Comparison of ENCODE assay signal across 8 cellular contexts in the genomic region with DNA sequence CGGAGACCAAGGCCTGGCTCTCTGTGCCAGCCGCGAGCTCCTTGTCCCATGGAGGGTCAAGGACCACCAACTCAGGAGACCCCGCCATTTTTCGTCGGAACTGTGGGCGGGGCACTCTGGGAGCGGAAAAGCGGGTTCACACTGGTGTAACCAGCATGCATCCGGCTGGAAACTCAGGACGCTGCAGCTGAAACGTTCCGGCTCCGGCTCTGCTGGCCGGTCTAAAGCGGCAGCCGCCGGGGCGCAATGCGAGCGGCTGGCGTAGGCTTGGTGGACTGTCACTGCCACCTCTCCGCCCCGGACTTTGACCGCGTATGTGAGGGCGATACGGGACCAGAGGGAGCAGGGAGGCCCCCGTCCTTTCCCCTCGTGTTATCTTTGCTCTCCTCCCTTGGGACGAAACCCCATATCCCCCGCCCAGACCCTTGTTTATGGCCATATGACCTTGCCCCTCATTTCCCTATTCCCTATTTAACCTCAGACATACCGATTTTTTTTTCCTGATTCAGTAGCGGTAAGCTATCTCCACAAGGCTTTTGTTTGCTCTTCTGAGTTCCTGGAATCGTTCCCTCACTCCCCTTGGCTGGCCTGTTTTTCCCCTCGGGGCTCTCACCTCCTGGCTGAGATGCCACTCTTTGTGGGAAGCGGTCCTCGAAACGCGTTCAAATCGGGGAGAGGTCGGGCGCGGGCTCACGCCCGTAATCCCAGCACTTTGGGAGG. TPM values are rescaled to one million over a fixed set of nuclear protein-coding genes. Genes with fewer than 3 reads are reported as not detected.
DNase-seq lines count a peak whose midpoint lies in the region; ATAC-seq, FAIRE-seq and TF ChIP-seq lines count a peak whose summit lies in the region.

Gene NSL1 (minus strand): TSS at position 102 of the 720 bp plus-strand sequence. CDS start 14 bp downstream, at position 88.
Gene TATDN3 (plus strand): TSS at position 219 of the 720 bp plus-strand sequence. CDS start 28 bp downstream, at position 247.

- peaks cover 5% of the 10 kb centered on the region for H3K79me2 ChIP-seq in mesendoderm (ENCODE audit: control insufficient read depth, insufficient read depth, low read length)

- H3K4me1 Mint-ChIP-seq in Caco-2 (ENCODE audit: low read depth, unreplicated experiment): peaks cover 25% of the 10 kb centered on the region
- peaks cover 41% of the 10 kb centered on the region for H3K4me1 Mint-ChIP-seq in activated CD8-positive, alpha-beta memory T cell treated with anti-CD3 and anti-CD28 coated beads, Interleukin-2, amount 10 ng/mL, durations not matched to agents 7 days and 5 days

- peak within 1 kb of the TSS; percentile 96 for H3K56ac ChIP-seq in mesendoderm (ENCODE audit: low read length)

- H3K9me3 ChIP-seq in Caco-2 (no peaks in the 10 kb centered on the region), endocrine pancreas (ENCODE audit: control insufficient read depth, low read length) (no peaks in the 10 kb centered on the region)

- H2AK5ac ChIP-seq in mesendoderm (ENCODE audit: low read length): no peak within 1 kb of the TSS

- intact Hi-C loops in Caco-2 (cut with micrococcal nuclease; ENCODE audit: unreplicated experiment): loop anchor here (1.0 to 5.0 kb wide), 4 partner anchors 23 to 203 kb away; partner anchors contain the start of genes ATF3 and FLVCR1

- peaks cover 9% of the 10 kb centered on the region for H3K9me3 Mint-ChIP-seq in Caco-2 (ENCODE audit: unreplicated experiment)
- H3K9me3 Mint-ChIP-seq in activated CD8-positive, alpha-beta memory T cell treated with anti-CD3 and anti-CD28 coated beads, Interleukin-2, amount 10 ng/mL, durations not matched to agents 7 days and 5 days (ENCODE audit: low read depth): no peaks in the 10 kb centered on the region

- H3K4ac ChIP-seq in mesendoderm (ENCODE audit: low read depth, low read length): peak within 1 kb of the TSS; percentile 71

- no peak within 1 kb of the TSS for H2BK120ac ChIP-seq in mesendoderm (ENCODE audit: low read depth, low read length)

- peaks cover 22% of the 10 kb centered on the region for H3K36me3 Mint-ChIP-seq in Caco-2 (ENCODE audit: insufficient read depth, unreplicated experiment)
- peaks cover 20% of the 10 kb centered on the region for H3K36me3 Mint-ChIP-seq in activated CD8-positive, alpha-beta memory T cell treated with anti-CD3 and anti-CD28 coated beads, Interleukin-2, amount 10 ng/mL, durations not matched to agents 7 days and 5 days

- ATAC-seq in GM21381 (IDR thresholded peaks at IDR 0.05; ENCODE audit: unreplicated experiment): peak; percentile 67
- ATAC-seq in activated CD8-positive, alpha-beta memory T cell treated with anti-CD3 and anti-CD28 coated beads, Interleukin-2, amount 10 ng/mL, durations not matched to agents 7 days and 5 days: peak; percentile 91

- H3K4me2 ChIP-seq in mesendoderm (ENCODE audit: low read length): peak within 1 kb of the TSS; percentile 74

- peak; percentile 73 for FAIRE-seq in HTR-8/SVneo (lab: Jason Lieb, UNC)

- H3K18ac ChIP-seq in mesendoderm (ENCODE audit: low read length): peak within 1 kb of the TSS; percentile 15

- peak within 1 kb of the TSS; percentile 94 for H3K4me3 Mint-ChIP-seq in Caco-2 (ENCODE audit: unreplicated experiment)
- peak within 1 kb of the TSS; percentile 92 for H3K4me3 Mint-ChIP-seq in activated CD8-positive, alpha-beta memory T cell treated with anti-CD3 and anti-CD28 coated beads, Interleukin-2, amount 10 ng/mL, durations not matched to agents 7 days and 5 days

- CTCF ChIA-PET in Caco-2 (lab: Charles Lee): interaction anchor here (0.6 to 1.4 kb wide), 7 partner anchors 42 to 161 kb away, joined by 3 to 8 read pairs (median 3); partner anchors contain the start of genes BATF3 and FLVCR1
- CTCF ChIA-PET in activated CD8-positive, alpha-beta memory T cell treated with anti-CD3 and anti-CD28 coated beads, Interleukin-2, amount 10 ng/mL, durations not matched to agents 7 days and 5 days (lab: Charles Lee): interaction anchor here (0.6 to 5.2 kb wide), 17 partner anchors 10 to 336 kb away, joined by 3 to 36 read pairs (median 4); no protein-coding TSS in a partner anchor

- no peak within 1 kb of the TSS for H2BK15ac ChIP-seq in mesendoderm (replicated peaks; ENCODE audit: low read depth)

- H3K27ac Mint-ChIP-seq in Caco-2 (ENCODE audit: unreplicated experiment): peak within 1 kb of the TSS; percentile 97
- H3K27ac Mint-ChIP-seq in activated CD8-positive, alpha-beta memory T cell treated with anti-CD3 and anti-CD28 coated beads, Interleukin-2, amount 10 ng/mL, durations not matched to agents 7 days and 5 days: peak within 1 kb of the TSS; percentile 95

- H3K4me3 ChIP-seq in Caco-2 (ENCODE audit: low read depth, low read length) (peak within 1 kb of the TSS; percentile 88), endocrine pancreas (ENCODE audit: control insufficient read depth, insufficient read depth, low read length) (peak within 1 kb of the TSS; percentile 99), mesendoderm (ENCODE audit: low read length) (peak within 1 kb of the TSS; percentile 97)

- peak within 1 kb of the TSS; percentile 54 for H2BK5ac ChIP-seq in mesendoderm (ENCODE audit: low read length)

- H4K5ac ChIP-seq in mesendoderm (ENCODE audit: low read length): no peak within 1 kb of the TSS

- DNase-seq in Caco-2 (peak; percentile 97 to 99), HTR-8/SVneo (ENCODE audit: insufficient read length, low spot score) (peak; percentile 84), NOMO-1 treated with DMSO at 0.1 percent for 48 hours (lab: John Stamatoyannopoulos, UW; ENCODE audit: unreplicated experiment) (peak; percentile 77), mesendoderm (peak; percentile 96)
- peak; percentile 94 for DNase-seq in activated CD8-positive, alpha-beta memory T cell treated with anti-CD3 and anti-CD28 coated beads, Interleukin-2, amount 10 ng/mL, durations not matched to agents 7 days and 5 days
- DNase-seq in stimulated activated CD8-positive, alpha-beta memory T cell treated with anti-CD3 and anti-CD28 coated beads, Interleukin-12 subunit alpha, Interleukin-12 subunit beta, amount 100 ng/mL, for 4 hours (ENCODE audit: low read depth): peak; percentile 90

- H3K4me1 ChIP-seq in Caco-2 (peaks cover 16% of the 10 kb centered on the region), endocrine pancreas (ENCODE audit: control insufficient read depth, insufficient read depth, low read length) (peaks cover 8% of the 10 kb centered on the region), mesendoderm (ENCODE audit: control insufficient read depth, low read depth, low read length) (no peaks in the 10 kb centered on the region)

- no peaks in the 10 kb centered on the region for H3K27me3 Mint-ChIP-seq in Caco-2 (ENCODE audit: insufficient read depth, unreplicated experiment)
- no peaks in the 10 kb centered on the region for H3K27me3 Mint-ChIP-seq in activated CD8-positive, alpha-beta memory T cell treated with anti-CD3 and anti-CD28 coated beads, Interleukin-2, amount 10 ng/mL, durations not matched to agents 7 days and 5 days

- H3K27ac ChIP-seq in mesendoderm (ENCODE audit: low read depth, low read length): peak within 1 kb of the TSS; percentile 49

- H4K8ac ChIP-seq in mesendoderm (ENCODE audit: low read depth, low read length): no peak within 1 kb of the TSS

- no peak within 1 kb of the TSS for H3K23ac ChIP-seq in mesendoderm (ENCODE audit: low read length)

- TF ChIP-seq CTCF in Caco-2 (IDR thresholded peaks at IDR 0.05; ENCODE audit: insufficient read depth in 1 of 2, low read depth in 1 of 2, low read length in 1 of 2, severe bottlenecking in 1 of 2, unreplicated experiment in 1 of 2): no peak

- H3K27me3 ChIP-seq in Caco-2 (replicated peaks; ENCODE audit: control insufficient read depth, insufficient read depth, low read length) (no peaks in the 10 kb centered on the region), endocrine pancreas (ENCODE audit: control insufficient read depth, insufficient read depth, low read length) (no peaks in the 10 kb centered on the region), mesendoderm (ENCODE audit: insufficient read depth, low read length, poor library complexity) (no peaks in the 10 kb centered on the region)

- peak within 1 kb of the TSS; percentile 100 for H3K9ac ChIP-seq in endocrine pancreas (ENCODE audit: control insufficient read depth, insufficient read depth, low read length)
- peak within 1 kb of the TSS; percentile 90 for H3K9ac ChIP-seq in mesendoderm (ENCODE audit: low read length)

- TSS peak; percentile 85 for BruUV-seq in Caco-2 (replicated peaks; lab: Mats Ljungman, UMichigan)

- H3K79me1 ChIP-seq in mesendoderm (ENCODE audit: low read length): no peaks in the 10 kb centered on the region

- H3K36me3 ChIP-seq in Caco-2 (ENCODE audit: control insufficient read depth, insufficient read depth, low read length) (no peaks in the 10 kb centered on the region; the same call in 1 of the 2 replicates), endocrine pancreas (ENCODE audit: control insufficient read depth, insufficient read depth, low read length) (peaks cover 3% of the 10 kb centered on the region), mesendoderm (ENCODE audit: control insufficient read depth, insufficient read depth, low read length) (no peaks in the 10 kb centered on the region)

- WGBS in mesendoderm (ENCODE audit: extremely low coverage, insufficient coverage, low lambda C conversion rate): no CpG with 5 or more reads among the region's 46 CpGs

- POLR2A ChIA-PET in Caco-2 (lab: Charles Lee): interaction anchor here (0.7 to 2.3 kb wide), 4 partner anchors 36 to 182 kb away, joined by 3 to 16 read pairs (median 6); partner anchors contain the start of gene FLVCR1

RNA-seq across cellular contexts. Expression of gene NSL1, which starts in this region (rescaled TPM):
- total RNA-seq in Caco-2 (2022): 35.9 and 45.6 TPM in 2 replicates
- 10 to 100 TPM; 39.7 to 48.5 TPM for total RNA-seq in activated CD8-positive, alpha-beta memory T cell treated with anti-CD3 and anti-CD28 coated beads, Interleukin-2, amount 10 ng/mL, durations not matched to agents 7 days and 5 days
- 34.4 TPM for polyA plus RNA-seq in mesendoderm (2013, experiment 1 of 2)
- 36.3 TPM for polyA plus RNA-seq in mesendoderm (2013, experiment 2 of 2)

RNA-seq across cellular contexts. Expression of gene TATDN3, which starts in this region (rescaled TPM):
- total RNA-seq in Caco-2 (2022): 9.6 and 12.4 TPM in 2 replicates
- total RNA-seq in activated CD8-positive, alpha-beta memory T cell treated with anti-CD3 and anti-CD28 coated beads, Interleukin-2, amount 10 ng/mL, durations not matched to agents 7 days and 5 days: 10 to 100 TPM; 13.7 to 22.1 TPM
- 9.4 TPM for polyA plus RNA-seq in mesendoderm (2013, experiment 1 of 2)
- polyA plus RNA-seq in mesendoderm (2013, experiment 2 of 2): 9.0 TPM

Comparison
In these comparisons a context has a peak if more than half of its experiments do, and no peak if none do; other contexts are left out.
1. Peak in every context shown above with its lines: DNase-seq, ATAC-seq, H3K4me3 ChIP-seq and H3K27ac ChIP-seq.